25 cellular contexts compared by ENCODE assay signal in the genomic region with DNA sequence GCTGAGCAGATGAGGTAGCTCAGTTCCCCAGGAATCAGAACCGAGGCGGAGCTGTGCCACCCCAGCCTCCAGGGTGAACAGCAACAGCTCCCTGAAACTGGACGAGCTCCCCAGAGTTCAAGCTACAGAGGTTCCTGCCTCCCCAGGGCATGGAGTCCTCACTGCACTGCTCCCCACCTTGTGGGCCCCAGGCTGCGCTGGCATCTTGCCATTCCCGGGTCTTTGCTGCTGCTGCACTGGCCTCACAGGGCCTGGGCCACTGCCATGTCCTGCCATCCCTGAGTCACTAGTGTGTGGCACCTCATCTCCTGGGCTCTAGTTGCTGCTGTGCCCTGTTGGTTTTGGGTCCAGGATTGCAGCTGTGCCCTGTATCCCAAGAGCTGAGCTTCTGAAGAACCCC.
"Had no signal": no experiment of that assay in that cellular context is flagged by ENCODE, and none has a peak within 500 bp of the region (broad histone marks: within the 10 kb centered on the region; RNA-seq: fewer than 3 reads in every experiment).

No MANE protein-coding gene starts in this region.

- ATAC-seq: effector memory CD8-positive, alpha-beta T cell; esophagus mucosa; gastrocnemius medialis; heart right ventricle; left cardiac atrium; left lung; left ventricle myocardium superior; lower lobe of right lung had no signal

- H3K27ac ChIP-seq: colonic mucosa, epithelial cell of prostate, esophagus squamous epithelium, gastrocnemius medialis, heart right ventricle, left lung, lower lobe of right lung had no signal

- H3K27me3 ChIP-seq: colonic mucosa, heart right ventricle, left lung had no signal

- H3K9me3 ChIP-seq: colonic mucosa, esophagus squamous epithelium, gastrocnemius medialis, lower lobe of right lung had no signal

- H3K4me3 Mint-ChIP-seq: dendritic cell treated with granulocyte-macrophage colony-stimulating factor and Interleukin-4, amounts not matched to agents 40 ng/mL and 50 ng/mL, for 4 days; effector memory CD8-positive, alpha-beta T cell; endodermal cell had no signal

- FAIRE-seq: endometrium, islet of Langerhans, keratinocyte had no signal

- H3K36me3 ChIP-seq: colonic mucosa, esophagus squamous epithelium, gastrocnemius medialis, heart right ventricle, left lung, lower lobe of right lung had no signal

- H3K4me1 Mint-ChIP-seq: endodermal cell had no signal

- H3K27me3 Mint-ChIP-seq: dendritic cell treated with granulocyte-macrophage colony-stimulating factor and Interleukin-4, amounts not matched to agents 40 ng/mL and 50 ng/mL, for 4 days had no signal

- H3K27ac Mint-ChIP-seq: dendritic cell treated with granulocyte-macrophage colony-stimulating factor and Interleukin-4, amounts not matched to agents 40 ng/mL and 50 ng/mL, for 4 days; effector memory CD8-positive, alpha-beta T cell; endodermal cell had no signal

- DNase-seq: colonic mucosa; cortex of kidney; effector CD8-positive, alpha-beta T cell; effector memory CD8-positive, alpha-beta T cell; endodermal cell; erythroblast; esophagus squamous epithelium; foreskin fibroblast; foreskin melanocyte; gastrocnemius medialis; glutamatergic neuron; heart right ventricle; hippocampal formation; left cardiac atrium; left ventricle myocardium superior; lower lobe of right lung; mesendoderm; midbrain had no signal

- H3K4me3 ChIP-seq: colonic mucosa, esophagus squamous epithelium, gastrocnemius medialis, heart right ventricle, left lung, lower lobe of right lung had no signal

- H3K4me1 ChIP-seq: colonic mucosa, esophagus squamous epithelium, gastrocnemius medialis, heart right ventricle, left lung, lower lobe of right lung had no signal
